8 cellular contexts compared by ENCODE assay signal in the genomic region with DNA sequence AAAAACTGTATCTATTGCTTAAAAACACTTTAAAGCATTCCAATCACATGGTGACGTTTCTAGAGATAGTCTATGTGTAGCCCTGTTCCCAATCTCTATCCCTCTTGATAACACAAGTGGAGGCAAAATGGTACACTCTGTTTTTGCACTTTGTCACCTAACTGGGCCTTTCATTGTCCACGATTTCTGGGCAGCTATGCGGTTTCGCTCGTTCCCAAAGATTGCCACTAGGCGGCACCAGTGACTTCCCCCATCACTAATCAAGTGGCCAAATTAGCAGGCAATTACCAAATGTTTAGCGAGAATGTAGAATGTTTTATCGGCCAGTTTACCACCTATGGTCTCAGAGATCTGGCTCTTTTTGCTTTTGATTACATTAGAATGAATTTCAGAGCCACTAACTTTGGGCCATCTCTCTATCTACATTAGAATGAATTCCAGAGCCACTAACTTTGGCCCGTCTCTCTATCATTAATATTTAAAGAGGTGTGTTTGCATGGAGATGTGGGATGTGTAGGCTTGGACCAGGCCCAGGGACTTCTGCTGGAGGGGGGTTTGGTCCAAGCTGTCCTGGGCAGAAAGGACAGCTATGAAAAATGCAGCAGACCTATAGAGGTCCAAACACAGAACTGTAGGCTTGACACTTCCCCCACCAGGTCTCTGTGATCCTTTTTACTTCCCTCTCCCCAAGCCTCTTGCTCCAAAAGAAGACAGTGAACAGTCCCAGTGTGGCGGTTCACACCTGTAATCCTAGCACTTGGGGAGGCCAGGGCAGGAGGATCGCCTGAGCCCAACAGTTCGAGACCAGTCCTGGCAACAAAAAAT.
A peak's percentile ranks its signal among the peaks of the same experiment; 100 is the strongest.
DNase-seq lines count a peak whose midpoint lies in the region; TF ChIP-seq lines count a peak whose summit lies in the region.

No MANE protein-coding gene starts in this region.

- 9 to 36% methylated on average over 8 to 12 of the region's 12 CpGs for WGBS in endodermal cell (ENCODE audit: insufficient coverage in 1 of 2, insufficient read length in 1 of 2), 2 experiments

- TF ChIP-seq CTCF in GM10248 (IDR thresholded peaks at IDR 0.05; ENCODE audit: control extremely low read depth, extremely low read depth, low read depth, missing control alignments) (peak; percentile 90), endodermal cell (conservative IDR thresholded peaks at IDR 0.05) (peak; percentile 91)

- H3K4me3 Mint-ChIP-seq in endodermal cell: no peak overlapping the region

- in situ Hi-C loops in HAP-1 (cut with MboI; ENCODE audit: low sequenced_read_pairs): no loop called here

- DNase-seq in GM10248 (ENCODE audit: extremely low spot score): peak; percentile 79
- peak; percentile 35 to 75 for DNase-seq in HAP-1 (ENCODE audit: low spot score in 2 of 2)
- peak; percentile 44 for DNase-seq in NCI-H446 treated with DMSO at 0.1 percent for 48 hours (lab: John Stamatoyannopoulos, UW)
- peak; percentile 40 to 51 for DNase-seq in activated CD8-positive, alpha-beta memory T cell treated with anti-CD3 and anti-CD28 coated beads for 1 hour (ENCODE audit: extremely low read depth in 1 of 2, low read depth in 1 of 2)
- DNase-seq in endodermal cell: peak; percentile 90
- peak; percentile 69 for DNase-seq in mucosa of gallbladder (ENCODE audit: low spot score)
- peak; percentile 39 to 46 for DNase-seq in stimulated activated CD8-positive, alpha-beta memory T cell treated with anti-CD3 and anti-CD28 coated beads, Interleukin-7, amount 100 ng/mL, for 1 hour (ENCODE audit: low read depth in 2 of 2)
- DNase-seq in NCI-H187 treated with DMSO at 0.1 percent for 48 hours (lab: John Stamatoyannopoulos, UW): no peak

- H3K4me3 ChIP-seq in HAP-1 (no peak overlapping the region), endodermal cell (ENCODE audit: low read length) (no peak overlapping the region)

- no peaks in the 10 kb centered on the region; the same call in 1 of the 2 replicates for H3K4me1 ChIP-seq in HAP-1
- peaks cover 12% of the 10 kb centered on the region for H3K4me1 ChIP-seq in endodermal cell (ENCODE audit: control insufficient read depth, insufficient read depth, low read length)

- H3K27ac ChIP-seq in endodermal cell (ENCODE audit: low read depth, low read length): no peak overlapping the region

- POLR2A ChIA-PET in GM10248 (lab: Yijun Ruan, JAX): interaction anchor here (0.6 kb wide), 1 partner anchor 12 kb away, joined by 4 read pairs; no protein-coding TSS in a partner anchor

- H3K9me3 ChIP-seq in HAP-1 (no peaks in the 10 kb centered on the region), endodermal cell (ENCODE audit: control insufficient read depth, low read length) (no peaks in the 10 kb centered on the region)

- no peak overlapping the region for H3K9ac ChIP-seq in endodermal cell (ENCODE audit: extremely low read depth, low read length, poor library complexity, severe bottlenecking)

- H3K27me3 ChIP-seq in HAP-1 (ENCODE audit: low read depth) (no peaks in the 10 kb centered on the region), endodermal cell (ENCODE audit: control insufficient read depth, insufficient read depth, low read length, poor library complexity, severe bottlenecking) (peaks cover 34% of the 10 kb centered on the region)

- CTCF ChIA-PET in GM10248 (lab: Yijun Ruan, JAX): interaction anchor here (0.6 to 4.9 kb wide), 31 partner anchors 8 to 1517 kb away, joined by 3 to 51 read pairs (median 5); no protein-coding TSS in a partner anchor

- H3K36me3 Mint-ChIP-seq in endodermal cell (ENCODE audit: low read depth): no peaks in the 10 kb centered on the region

- H3K36me3 ChIP-seq in HAP-1 (replicated peaks) (no peaks in the 10 kb centered on the region), endodermal cell (ENCODE audit: control insufficient read depth, insufficient read depth, low read length) (no peaks in the 10 kb centered on the region)

- no peaks in the 10 kb centered on the region for H3K9me3 Mint-ChIP-seq in endodermal cell

- peaks cover 11% of the 10 kb centered on the region for H3K4me1 Mint-ChIP-seq in endodermal cell

- peaks cover 34% of the 10 kb centered on the region for H3K27me3 Mint-ChIP-seq in endodermal cell (ENCODE audit: insufficient read depth)

- H3K27ac Mint-ChIP-seq in endodermal cell: no peak overlapping the region
